Comparison of ENCODE assay signal across 9 cellular contexts in genomic region chr17:15784339-15784738, GRCh38. TPM values are rescaled to one million over a fixed set of nuclear protein-coding genes. Genes with fewer than 3 reads are reported as not detected.
A peak's percentile ranks its signal among the peaks of the same experiment; 100 is the strongest.
DNase-seq lines count a peak whose midpoint lies in the region; ATAC-seq, FAIRE-seq and TF ChIP-seq lines count a peak whose summit lies in the region.
"Not testable (repeated sequence)": the region's sequence is repeated elsewhere in the genome, so short reads cannot be mapped to it uniquely, and the experiment has no call there.
"Had no signal": no experiment of that assay in that cellular context is flagged by ENCODE, and none has a peak within 500 bp of the region (broad histone marks: within the 10 kb centered on the region; RNA-seq: fewer than 3 reads in every experiment).

No MANE protein-coding gene starts in this region.

- H3K4me3 ChIP-seq in IMR-90 (ENCODE audit: insufficient read depth, low read depth, low read length); kidney (ENCODE audit: low read length in 2 of 2); small intestine (ENCODE audit: low read depth in 1 of 2, low read length in 2 of 2): not testable (repeated sequence)

- not testable (repeated sequence) for H3K4me1 ChIP-seq in IMR-90 (ENCODE audit: control insufficient read depth, insufficient read depth, low read length); kidney (ENCODE audit: control insufficient read depth in 1 of 2, insufficient read depth in 1 of 2, low read depth in 1 of 2, low read length in 2 of 2); small intestine (ENCODE audit: control insufficient read depth in 2 of 2, insufficient read depth in 1 of 2, low read depth in 1 of 2, low read length in 1 of 2)

- H3K23ac ChIP-seq in IMR-90 (ENCODE audit: low read depth, low read length): not testable (repeated sequence)

- not testable (repeated sequence) for H2BK20ac ChIP-seq in IMR-90 (ENCODE audit: low read depth, low read length)

- H3K56ac ChIP-seq in IMR-90 (ENCODE audit: extremely low read depth, insufficient read depth, low read length): not testable (repeated sequence)

- not testable (repeated sequence) for TF ChIP-seq RAD21 in IMR-90 (IDR thresholded peaks at IDR 0.05; ENCODE audit: low read length)

- not testable (repeated sequence) for H4K20me1 ChIP-seq in IMR-90 (ENCODE audit: insufficient read depth, low read length)

- not testable (repeated sequence) for H2AFZ ChIP-seq in IMR-90 (replicated peaks; ENCODE audit: low read length, poor library complexity)

- H3K36me3 ChIP-seq in IMR-90 (ENCODE audit: control insufficient read depth, insufficient read depth, low read length); kidney (ENCODE audit: control insufficient read depth in 1 of 2, insufficient read depth in 2 of 2, low read length in 2 of 2); small intestine (ENCODE audit: control insufficient read depth in 2 of 2, insufficient read depth in 2 of 2, low read length in 2 of 2): not testable (repeated sequence)

- not testable (repeated sequence) for H3K9me3 ChIP-seq in IMR-90 (ENCODE audit: control insufficient read depth, insufficient read depth, low read length); kidney (ENCODE audit: control insufficient read depth in 1 of 2, low read length in 2 of 2); small intestine (ENCODE audit: control insufficient read depth, low read depth)

- H2BK5ac ChIP-seq in IMR-90 (ENCODE audit: low read depth, low read length, poor library complexity, severe bottlenecking): not testable (repeated sequence)

- not testable (repeated sequence) for H2BK120ac ChIP-seq in IMR-90 (ENCODE audit: low read depth, low read length)

- not testable (repeated sequence) for TF ChIP-seq CTCF in IMR-90 (conservative IDR thresholded peaks at IDR 0.05; ENCODE audit: low read depth, low read length); activated CD8-positive, alpha-beta T cell treated with anti-CD3 and anti-CD28 coated beads for 36 hours (IDR thresholded peaks at IDR 0.05); kidney (IDR thresholded peaks at IDR 0.05; ENCODE audit: borderline replicate concordance, extremely low read depth, insufficient read depth); omental fat pad (IDR thresholded peaks at IDR 0.05)

- peak overlapping the region; percentile 45 for H3K4me2 ChIP-seq in IMR-90 (ENCODE audit: low read depth, low read length)

- H3K27me3 Mint-ChIP-seq in activated CD8-positive, alpha-beta T cell treated with anti-CD3 and anti-CD28 coated beads for 36 hours: peaks cover 47% of the 10 kb centered on the region

- not testable (repeated sequence) for H2AK9ac ChIP-seq in IMR-90 (replicated peaks; ENCODE audit: low read depth, low read length, poor library complexity)

- H3K27ac Mint-ChIP-seq in activated CD8-positive, alpha-beta T cell treated with anti-CD3 and anti-CD28 coated beads for 36 hours: not testable (repeated sequence)

- H4K91ac ChIP-seq in IMR-90 (ENCODE audit: insufficient read depth, low read depth, low read length): not testable (repeated sequence)

- H2AK5ac ChIP-seq in IMR-90 (ENCODE audit: low read depth, low read length): not testable (repeated sequence)

- not testable (repeated sequence) for H3K4me1 Mint-ChIP-seq in activated CD8-positive, alpha-beta T cell treated with anti-CD3 and anti-CD28 coated beads for 36 hours (ENCODE audit: low read depth)

- H2BK15ac ChIP-seq in IMR-90 (ENCODE audit: low read depth, low read length): not testable (repeated sequence)

- not testable (repeated sequence) for H3K14ac ChIP-seq in IMR-90 (replicated peaks; ENCODE audit: low read depth, low read length)

- not testable (repeated sequence) for H3K79me1 ChIP-seq in IMR-90 (ENCODE audit: low read depth in 1 of 2, low read length in 2 of 2)

- not testable (repeated sequence) for H3K9ac ChIP-seq in IMR-90 (ENCODE audit: low read depth, low read length); kidney (ENCODE audit: low read length in 2 of 2)

- not testable (repeated sequence) for H3K18ac ChIP-seq in IMR-90 (ENCODE audit: low read depth, low read length)

- ATAC-seq in IMR-90 (ENCODE audit: low read depth): peak; percentile 12; the same call in 1 of the 2 replicates
- not testable (repeated sequence) for ATAC-seq in activated CD8-positive, alpha-beta T cell treated with anti-CD3 and anti-CD28 coated beads for 36 hours; omental fat pad (ENCODE audit: low FRiP score)

- not testable (repeated sequence) for H3K27me3 ChIP-seq in IMR-90 (ENCODE audit: control insufficient read depth, insufficient read depth, low read length); small intestine (ENCODE audit: control insufficient read depth in 2 of 2, insufficient read depth in 2 of 2, low read length in 2 of 2)

- not testable (repeated sequence) for BruUV-seq in IMR-90 (replicated peaks; lab: Mats Ljungman, UMichigan)

- not testable (repeated sequence) for H3K9me1 ChIP-seq in IMR-90 (ENCODE audit: insufficient read depth, low read length)

- not testable (repeated sequence) for H4K5ac ChIP-seq in IMR-90 (ENCODE audit: low read depth, low read length)

- peaks cover 11% of the 10 kb centered on the region for H3K9me3 Mint-ChIP-seq in activated CD8-positive, alpha-beta T cell treated with anti-CD3 and anti-CD28 coated beads for 36 hours

- dilution Hi-C loops in IMR-90 (cut with HindIII; ENCODE audit: low sequenced_read_pairs, unreplicated experiment): not testable (repeated sequence)

- WGBS in IMR-90 (ENCODE audit: extremely low coverage in 2 of 2, insufficient read length in 1 of 2), 2 experiments: 60% methylated on average over 1 of the region's 2 CpGs; no CpG with 5 or more reads in 1 of the 2 experiments
- 57 to 70% (median 66%) methylated on average over 2 of the region's 2 CpGs for WGBS in small intestine, 3 donors

- intact Hi-C loops in IMR-90 (cut with micrococcal nuclease); activated CD8-positive, alpha-beta T cell treated with anti-CD3 and anti-CD28 coated beads for 36 hours (cut with micrococcal nuclease); kidney (cut with DNase I): not testable (repeated sequence)

- FAIRE-seq in kidney (lab: Jason Lieb, UNC); small intestine (lab: Jason Lieb, UNC): not testable (repeated sequence)

- not testable (repeated sequence) for H3K27ac ChIP-seq in IMR-90 (ENCODE audit: insufficient read depth, low read length); kidney (ENCODE audit: low read depth in 2 of 2, low read length in 2 of 2); small intestine (ENCODE audit: low read depth in 1 of 2, low read length in 1 of 2)

- H3K36me3 Mint-ChIP-seq in activated CD8-positive, alpha-beta T cell treated with anti-CD3 and anti-CD28 coated beads for 36 hours (ENCODE audit: low read depth): not testable (repeated sequence)

- POLR2A ChIA-PET in IMR-90 (lab: Charles Lee; ENCODE audit: unreplicated experiment); activated CD8-positive, alpha-beta T cell treated with anti-CD3 and anti-CD28 coated beads for 36 hours (lab: Charles Lee): not testable (repeated sequence)

- not testable (repeated sequence) for H3K4me3 Mint-ChIP-seq in activated CD8-positive, alpha-beta T cell treated with anti-CD3 and anti-CD28 coated beads for 36 hours

- H4K8ac ChIP-seq in IMR-90 (ENCODE audit: low read depth in 2 of 2, low read length in 2 of 2): not testable (repeated sequence)

- TF ChIP-seq POLR2A in IMR-90 (IDR thresholded peaks at IDR 0.05; ENCODE audit: low read depth, low read length): not testable (repeated sequence)

- in situ Hi-C loops in IMR-90 (cut with MboI; ENCODE audit: low sequenced_read_pairs): not testable (repeated sequence)

- CTCF ChIA-PET in IMR-90 (lab: Yijun Ruan, JAX); activated CD8-positive, alpha-beta T cell treated with anti-CD3 and anti-CD28 coated beads for 36 hours (lab: Charles Lee): not testable (repeated sequence)

- DNase-seq in IMR-90 (peak; percentile 27), cerebellar cortex (ENCODE audit: low spot score) (peak; percentile 70), fibroblast of the conjunctiva (ENCODE audit: low read depth) (peak; percentile 27), kidney (peak; percentile 72), omental fat pad (ENCODE audit: low spot score) (peak; percentile 76), small intestine (peak; percentile 17)
- DNase-seq in activated CD8-positive, alpha-beta T cell treated with anti-CD3 and anti-CD28 coated beads for 36 hours: peak; percentile 4

- H3K4ac ChIP-seq in IMR-90 (ENCODE audit: low read depth, low read length): not testable (repeated sequence)

RNA-seq across cellular contexts. Expression of gene TBC1D26, which starts 52.3 kb away (rescaled TPM):
- total RNA-seq in IMR-90 (2012; rRNA removed) (not detected in 2 replicates), kidney (not detected), omental fat pad (under 1 TPM in 1 of 4 donors, not detected in 3; 0.24 TPM)
- polyA plus RNA-seq in IMR-90 (2012; rRNA removed) (0.02 and 0.04 TPM in 2 replicates), kidney (ENCODE audit: insufficient read depth, low read depth, low replicate concordance) (not detected), small intestine (not detected)
- not detected in 2 replicates for polyA plus RNA-seq in IMR-90 (2012; cell fraction: cytosol; rRNA removed)
- 0.40 and 0.41 TPM in 2 replicates for polyA plus RNA-seq in IMR-90 (2012; cell fraction: nucleus; rRNA removed; ENCODE audit: low replicate concordance)
- total RNA-seq in activated CD8-positive, alpha-beta T cell treated with anti-CD3 and anti-CD28 coated beads for 36 hours: under 1 TPM; 0.68 to 0.76 TPM
- total RNA-seq: natural killer cell, OCI-LY7 had no signal

Comparison
In these comparisons a context has a peak if more than half of its experiments do, and no peak if none do; other contexts are left out.
1. DNase-seq: peak in every context shown above with its lines; median percentile 76 in omental fat pad; 72 in kidney; 70 in cerebellar cortex; 27 in IMR-90; 27 in fibroblast of the conjunctiva; 17 in small intestine; 4 in activated CD8-positive, alpha-beta T cell treated with anti-CD3 and anti-CD28 coated beads for 36 hours.